Comparison of ENCODE assay signal across 16 cellular contexts in genomic region chr2:226426292-226426736, GRCh38.
DNase-seq lines count a peak whose midpoint lies in the region; ATAC-seq and TF ChIP-seq lines count a peak whose summit lies in the region.
"Had no signal": no experiment of that assay in that cellular context is flagged by ENCODE, and none has a peak within 500 bp of the region (broad histone marks: within the 10 kb centered on the region; RNA-seq: fewer than 3 reads in every experiment).

No MANE protein-coding gene starts in this region.

- H3K4me3 ChIP-seq in PC-3 (ENCODE audit: low read length) (no peak overlapping the region), skeletal muscle satellite cell (ENCODE audit: low read length) (no peak overlapping the region), left ventricle myocardium inferior (no peak overlapping the region)
- H3K4me3 ChIP-seq: thoracic aorta had no signal

- POLR2A ChIA-PET in PC-3 (lab: Charles Lee; ENCODE audit: unreplicated experiment) = no interaction called here

- BruUV-seq in PC-3 (replicated peaks; lab: Mats Ljungman, UMichigan) = no TSS peak

- H3K4me2 ChIP-seq in PC-3 (ENCODE audit: low read length) (peak overlapping the region; percentile 80), skeletal muscle satellite cell (ENCODE audit: low read length) (peak overlapping the region; percentile 50)

- H3K27me3 ChIP-seq in PC-3 (ENCODE audit: low read length) = no peaks in the 10 kb centered on the region
- no peaks in the 10 kb centered on the region for H3K27me3 ChIP-seq in skeletal muscle satellite cell (ENCODE audit: control insufficient read depth, insufficient read depth, low read length)
- no peaks in the 10 kb centered on the region for H3K27me3 ChIP-seq in left ventricle myocardium inferior (ENCODE audit: low read depth)

- H3K36me3 ChIP-seq in PC-3 (ENCODE audit: low read depth, low read length) = no peaks in the 10 kb centered on the region
- no peaks in the 10 kb centered on the region for H3K36me3 ChIP-seq in skeletal muscle satellite cell (ENCODE audit: insufficient read depth, low read length)
- no peaks in the 10 kb centered on the region for H3K36me3 ChIP-seq in left ventricle myocardium inferior
- H3K36me3 ChIP-seq: thoracic aorta had no signal

- no peak for TF ChIP-seq CTCF in PC-3 (conservative IDR thresholded peaks at IDR 0.05; ENCODE audit: low read depth, low read length)
- no peak for TF ChIP-seq CTCF in left ventricle myocardium inferior (IDR thresholded peaks at IDR 0.05; ENCODE audit: borderline replicate concordance)

- peak; percentile 34 for ATAC-seq in activated naive CD8-positive, alpha-beta T cell treated with anti-CD3 and anti-CD28 coated beads, Interleukin-2, amount 50 U/mL, for 24 hours
- ATAC-seq in PC-3 = peak; percentile 57

- no peaks in the 10 kb centered on the region; the same call in 1 of the 2 replicates for H3K79me2 ChIP-seq in PC-3 (ENCODE audit: low read length)

- no peaks in the 10 kb centered on the region for H3K36me3 Mint-ChIP-seq in activated naive CD8-positive, alpha-beta T cell treated with anti-CD3 and anti-CD28 coated beads, Interleukin-2, amount 50 U/mL, for 24 hours (ENCODE audit: low read depth)
- no peaks in the 10 kb centered on the region for H3K36me3 Mint-ChIP-seq in activated naive CD8-positive, alpha-beta T cell treated with anti-CD3 and anti-CD28 coated beads for 36 hours

- peaks cover 59% of the 10 kb centered on the region for H3K4me1 ChIP-seq in PC-3 (ENCODE audit: insufficient read depth, low read length)
- H3K4me1 ChIP-seq in skeletal muscle satellite cell (ENCODE audit: control insufficient read depth, insufficient read depth, low read length) = peaks cover 83% of the 10 kb centered on the region
- H3K4me1 ChIP-seq in left ventricle myocardium inferior = no peaks in the 10 kb centered on the region

- H3K27ac ChIP-seq in PC-3 (ENCODE audit: low read length) (peak overlapping the region; percentile 95), epithelial cell of prostate (peak overlapping the region; percentile 90), left ventricle myocardium inferior (replicated peaks) (no peak overlapping the region)
- H3K27ac ChIP-seq: thoracic aorta had no signal

- H3K9me3 ChIP-seq in PC-3 (ENCODE audit: low read length) (no peaks in the 10 kb centered on the region), skeletal muscle satellite cell (replicated peaks; ENCODE audit: low read length) (no peaks in the 10 kb centered on the region), left ventricle myocardium inferior (replicated peaks) (no peaks in the 10 kb centered on the region)
- H3K9me3 ChIP-seq: thoracic aorta had no signal

- peaks cover 26% of the 10 kb centered on the region for H3K27me3 Mint-ChIP-seq in activated naive CD8-positive, alpha-beta T cell treated with anti-CD3 and anti-CD28 coated beads, Interleukin-2, amount 50 U/mL, for 24 hours
- H3K27me3 Mint-ChIP-seq in activated naive CD8-positive, alpha-beta T cell treated with anti-CD3 and anti-CD28 coated beads for 36 hours = peaks cover 27% of the 10 kb centered on the region

- H2AFZ ChIP-seq in PC-3 (ENCODE audit: low read length) = no peak overlapping the region

- H3K9ac ChIP-seq in PC-3 (ENCODE audit: low read length) (peak overlapping the region; percentile 53; the same call in 1 of the 2 replicates), skeletal muscle satellite cell (ENCODE audit: low read depth, low read length) (peak overlapping the region; percentile 77)

- intact Hi-C loops in PC-3 (cut with micrococcal nuclease) = loop anchor here (2.0 to 10.0 kb wide), 8 partner anchors 22 to 534 kb away; no protein-coding TSS in a partner anchor
- intact Hi-C loops in left ventricle myocardium inferior (cut with micrococcal nuclease) = no loop called here

- peaks cover 19% of the 10 kb centered on the region for H3K4me1 Mint-ChIP-seq in activated naive CD8-positive, alpha-beta T cell treated with anti-CD3 and anti-CD28 coated beads, Interleukin-2, amount 50 U/mL, for 24 hours
- peaks cover 12% of the 10 kb centered on the region for H3K4me1 Mint-ChIP-seq in activated naive CD8-positive, alpha-beta T cell treated with anti-CD3 and anti-CD28 coated beads for 36 hours

- CTCF ChIA-PET in PC-3 (lab: Charles Lee) = interaction anchor here (0.7 kb wide), 1 partner anchor 211 kb away, joined by 9 read pairs; no protein-coding TSS in a partner anchor

- peaks cover 18% of the 10 kb centered on the region for H3F3A ChIP-seq in PC-3 (ENCODE audit: low read length, unreplicated experiment)

- DNase-seq in activated naive CD8-positive, alpha-beta T cell treated with anti-CD3 and anti-CD28 coated beads, Interleukin-2, amount 50 U/mL, for 24 hours = no peak
- DNase-seq in activated naive CD8-positive, alpha-beta T cell treated with anti-CD3 and anti-CD28 coated beads for 36 hours = no peak
- DNase-seq in PC-3 = peak; percentile 97
- DNase-seq in epithelial cell of prostate (ENCODE audit: low read depth, low spot score) = peak; percentile 86
- DNase-seq in T-helper 9 cell = no peak
- no peak for DNase-seq in NCI-H748 treated with DMSO at 0.1 percent for 48 hours (lab: John Stamatoyannopoulos, UW)
- no peak for DNase-seq in left ventricle myocardium inferior
- DNase-seq: 8988T; activated CD4-positive, alpha-beta T cell treated with anti-CD3 and anti-CD28 coated beads, Interleukin-2, amount 50 U/mL, for 1 hour; activated gamma-delta T cell; dermis blood vessel endothelial cell; hypothalamus; NCI-H1417 treated with DMSO at 0.1 percent for 48 hours; NCI-H526 had no signal

- no peaks in the 10 kb centered on the region for H3K9me2 ChIP-seq in PC-3 (replicated peaks; ENCODE audit: low read length)

- no peak overlapping the region for H3K4me3 Mint-ChIP-seq in activated naive CD8-positive, alpha-beta T cell treated with anti-CD3 and anti-CD28 coated beads, Interleukin-2, amount 50 U/mL, for 24 hours
- H3K4me3 Mint-ChIP-seq in activated naive CD8-positive, alpha-beta T cell treated with anti-CD3 and anti-CD28 coated beads for 36 hours = no peak overlapping the region

- H3K9me3 Mint-ChIP-seq in activated naive CD8-positive, alpha-beta T cell treated with anti-CD3 and anti-CD28 coated beads, Interleukin-2, amount 50 U/mL, for 24 hours = no peaks in the 10 kb centered on the region
- no peaks in the 10 kb centered on the region for H3K9me3 Mint-ChIP-seq in activated naive CD8-positive, alpha-beta T cell treated with anti-CD3 and anti-CD28 coated beads for 36 hours

- H4K20me1 ChIP-seq in PC-3 (ENCODE audit: low read length) = no peaks in the 10 kb centered on the region

- no peak overlapping the region for H3K27ac Mint-ChIP-seq in activated naive CD8-positive, alpha-beta T cell treated with anti-CD3 and anti-CD28 coated beads, Interleukin-2, amount 50 U/mL, for 24 hours
- no peak overlapping the region for H3K27ac Mint-ChIP-seq in activated naive CD8-positive, alpha-beta T cell treated with anti-CD3 and anti-CD28 coated beads for 36 hours

Comparison
In these comparisons a context has a peak if more than half of its experiments do, and no peak if none do; other contexts are left out.
1. DNase-seq: peak in PC-3 (single experiment) and epithelial cell of prostate (single experiment); none in activated naive CD8-positive, alpha-beta T cell treated with anti-CD3 and anti-CD28 coated beads, Interleukin-2, amount 50 U/mL, for 24 hours (single experiment), activated naive CD8-positive, alpha-beta T cell treated with anti-CD3 and anti-CD28 coated beads for 36 hours (single experiment), T-helper 9 cell (single experiment), NCI-H748 treated with DMSO at 0.1 percent for 48 hours (single experiment) and left ventricle myocardium inferior (single experiment).